Comparison of ENCODE assay signal across 9 cellular contexts in the genomic region with DNA sequence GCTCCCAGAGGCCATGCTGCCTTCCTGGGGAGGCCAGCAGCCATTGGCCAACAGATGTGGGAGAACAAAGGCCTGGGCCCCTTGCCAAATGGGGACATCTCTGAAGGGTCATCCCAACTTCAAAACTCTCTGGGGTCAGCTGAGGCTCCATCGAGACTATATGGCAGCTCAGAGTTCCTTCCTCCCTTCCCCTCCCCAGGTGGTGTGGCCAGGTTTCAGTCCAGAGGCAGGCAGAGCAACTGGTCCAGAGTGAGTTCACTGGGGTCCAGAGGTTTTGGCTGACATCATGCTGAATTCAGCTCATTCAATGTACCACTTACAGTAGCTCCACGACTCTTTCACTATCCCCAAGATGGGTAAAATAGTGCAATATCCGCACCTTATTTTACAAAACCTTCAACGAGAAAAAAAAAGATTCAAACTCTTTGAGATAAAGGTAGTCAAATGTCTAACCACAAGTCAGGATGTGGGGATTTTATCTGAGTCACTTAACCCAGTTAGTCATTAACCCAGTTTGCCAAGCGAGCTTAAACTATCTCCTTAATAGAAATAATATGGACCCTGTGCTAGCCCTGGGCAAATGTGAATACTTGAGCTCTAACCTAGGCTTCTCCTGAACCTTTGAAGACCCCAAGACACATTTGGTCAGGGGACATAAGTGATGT.
DNase-seq lines count a peak whose midpoint lies in the region; ATAC-seq, FAIRE-seq and TF ChIP-seq lines count a peak whose summit lies in the region.
"Had no signal": no experiment of that assay in that cellular context is flagged by ENCODE, and none has a peak within 500 bp of the region (broad histone marks: within the 10 kb centered on the region; RNA-seq: fewer than 3 reads in every experiment).

No MANE protein-coding gene starts in this region.

- H3K27me3 ChIP-seq in hepatocyte, result no peaks in the 10 kb centered on the region

- H3K4me1 Mint-ChIP-seq in HFFc6 (ENCODE audit: low read depth), result no peaks in the 10 kb centered on the region; the same call in 1 of the 2 replicates

- H3K36me3 ChIP-seq in hepatocyte (replicated peaks; ENCODE audit: insufficient read depth, low read depth), result no peaks in the 10 kb centered on the region

- H3K4me2 ChIP-seq in hepatocyte, result peak overlapping the region; percentile 1
- H3K4me2 ChIP-seq: KMS-11 had no signal

- H3K4me1 ChIP-seq in hepatocyte (ENCODE audit: insufficient read depth), result no peaks in the 10 kb centered on the region

- peak; percentile 98 for ATAC-seq in GM18861 (IDR thresholded peaks at IDR 0.05; ENCODE audit: unreplicated experiment)
- no peak for ATAC-seq in omental fat pad (ENCODE audit: low FRiP score)

- no peaks in the 10 kb centered on the region for H4K20me1 ChIP-seq in hepatocyte (ENCODE audit: insufficient read depth, poor library complexity, severe bottlenecking)

- peaks cover 20% of the 10 kb centered on the region for H3K9me3 Mint-ChIP-seq in HFFc6

- no peak overlapping the region for H3K4me3 Mint-ChIP-seq in HFFc6

- no peak overlapping the region for H3K27ac Mint-ChIP-seq in HFFc6

- no peak overlapping the region for H3K4me3 ChIP-seq in hepatocyte

- H3K27me3 Mint-ChIP-seq in HFFc6 (ENCODE audit: insufficient read depth), result peaks cover 6% of the 10 kb centered on the region

- no peaks in the 10 kb centered on the region for H3K36me3 Mint-ChIP-seq in HFFc6 (ENCODE audit: low read depth)

- DNase-seq in HFFc6 (peak; percentile 2), RCC 7860 (ENCODE audit: low spot score) (peak; percentile 67), hepatocyte (ENCODE audit: low spot score) (peak; percentile 26), omental fat pad (ENCODE audit: low spot score) (no peak), GM12891 (ENCODE audit: insufficient read length, low spot score) (no peak), NCI-H1417 treated with DMSO at 0.1 percent for 48 hours (lab: John Stamatoyannopoulos, UW) (no peak), foreskin melanocyte (no peak)

- TF ChIP-seq CTCF in HFFc6 (IDR thresholded peaks at IDR 0.05) (no peak), hepatocyte (IDR thresholded peaks at IDR 0.05; ENCODE audit: poor library complexity) (no peak), omental fat pad (IDR thresholded peaks at IDR 0.05) (no peak)

- H3K9me2 ChIP-seq in hepatocyte (replicated peaks; ENCODE audit: insufficient read depth), result no peaks in the 10 kb centered on the region

- no peak for TF ChIP-seq POLR2A in GM12891 (IDR thresholded peaks at IDR 0.05; ENCODE audit: low read depth, low read length)

- 75% methylated on average over 5 of the region's 5 CpGs for WGBS in hepatocyte (ENCODE audit: low lambda C conversion rate, missing lambda C conversion rate)

- H2AFZ ChIP-seq in hepatocyte, result no peak overlapping the region

- H3K9me3 ChIP-seq in hepatocyte (ENCODE audit: low read depth), result no peaks in the 10 kb centered on the region

- peak; percentile 96 for FAIRE-seq in RCC 7860 (lab: Jason Lieb, UNC)
- FAIRE-seq in GM12891 (lab: Jason Lieb, UNC), result no peak

- H3K79me2 ChIP-seq in hepatocyte, result no peaks in the 10 kb centered on the region

- H3K27ac ChIP-seq in hepatocyte, result peak overlapping the region; percentile 20
- H3K27ac ChIP-seq: KMS-11 had no signal

TF ChIP-seq in GM12891, 5 proteins besides CTCF, POLR2A, EP300 and RAD21:
- TF ChIP-seq POU2F2 (IDR thresholded peaks at IDR 0.05; ENCODE audit: low read depth, low read length) (no peak), POLR2AphosphoS5 (IDR thresholded peaks at IDR 0.05; ENCODE audit: low read depth, low read length) (no peak), SPI1 (IDR thresholded peaks at IDR 0.05; ENCODE audit: low read depth, low read length) (no peak), PAX5 (IDR thresholded peaks at IDR 0.05; ENCODE audit: insufficient read depth, low read length, severe bottlenecking) (no peak), TAF1 (IDR thresholded peaks at IDR 0.05; ENCODE audit: low read depth, low read length) (no peak)

Comparison
In these comparisons a context has a peak if more than half of its experiments do, and no peak if none do; other contexts are left out.
1. DNase-seq: peak in HFFc6 (single experiment), RCC 7860 (single experiment) and hepatocyte (single experiment); none in omental fat pad (single experiment), GM12891 (single experiment), NCI-H1417 treated with DMSO at 0.1 percent for 48 hours (single experiment) and foreskin melanocyte (single experiment).